21 cellular contexts compared by ENCODE assay signal in the genomic region with DNA sequence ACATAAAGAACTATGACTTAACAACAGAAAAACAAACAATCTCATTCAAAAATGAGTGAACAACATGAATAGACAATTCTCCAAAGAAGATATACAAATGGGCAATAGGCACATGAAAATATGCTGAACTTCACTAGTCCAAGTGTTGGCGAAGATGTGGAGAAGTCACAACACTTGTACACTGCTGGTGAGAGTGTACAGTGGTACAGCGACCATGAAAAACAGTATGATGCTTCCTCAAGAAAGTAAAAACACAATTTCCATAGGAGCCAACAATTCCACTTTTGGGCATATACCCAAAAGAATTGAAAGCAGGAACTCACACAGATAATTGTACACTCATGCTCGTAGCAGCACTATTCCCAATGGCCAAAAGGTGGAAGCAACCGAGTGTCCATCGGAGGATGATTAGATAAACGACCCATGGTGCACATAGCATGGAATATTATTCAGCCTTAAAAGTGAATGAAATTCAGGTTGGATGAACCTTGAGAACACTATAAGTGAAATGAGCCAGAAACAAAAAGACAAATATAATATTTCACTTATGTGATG. TPM values are rescaled to one million over a fixed set of nuclear protein-coding genes. Genes with fewer than 3 reads are reported as not detected.
"Had no signal": no experiment of that assay in that cellular context is flagged by ENCODE, and none has a peak within 500 bp of the region (broad histone marks: within the 10 kb centered on the region; RNA-seq: fewer than 3 reads in every experiment).

No MANE protein-coding gene starts in this region.

- DNase-seq: activated B cell treated with CpG ODN at 0.5 μM for 24 hours; activated CD4-positive, alpha-beta T cell treated with anti-CD3 and anti-CD28 coated beads for 36 hours; activated CD4-positive, alpha-beta T cell treated with anti-CD3 and anti-CD28 coated beads, Interleukin-2, amount 50 U/mL, for 4 hours; activated CD8-positive, alpha-beta memory T cell treated with anti-CD3 and anti-CD28 coated beads, Interleukin-2, amount 50 U/mL, for 4 hours; activated naive CD4-positive, alpha-beta T cell treated with Interleukin-2 at 50 U/mL for 16 hours; activated T-cell treated with anti-CD3 and anti-CD28 coated beads, Interleukin-2, amount 50 U/mL, for 4 hours; heart left ventricle; islet precursor cell; lower lobe of right lung; mesendoderm; mucosa of descending colon; pancreas; right cardiac atrium; stimulated activated CD4-positive, alpha-beta T cell treated with anti-CD3 and anti-CD28 coated beads, Interleukin-4, amount 100 ng/mL, for 24 hours; stimulated activated naive CD8-positive, alpha-beta T cell treated with anti-CD3 and anti-CD28 coated beads, Interleukin-15, Interleukin-2, amounts not matched to agents 100 U/mL and 50 U/mL, for 24 hours; upper lobe of left lung had no signal

- H3K9me3 ChIP-seq: heart left ventricle, lower lobe of right lung, mucosa of descending colon, neutrophil, pancreas, upper lobe of left lung had no signal

- ATAC-seq: activated CD4-positive, alpha-beta T cell treated with anti-CD3 and anti-CD28 coated beads for 36 hours; activated T-cell treated with anti-CD3 and anti-CD28 coated beads, Interleukin-2, amount 50 U/mL, for 4 hours; heart left ventricle; pancreas; right cardiac atrium; stimulated activated naive CD8-positive, alpha-beta T cell treated with anti-CD3 and anti-CD28 coated beads, Interleukin-15, Interleukin-2, amounts not matched to agents 100 U/mL and 50 U/mL, for 24 hours had no signal

- H3K27me3 ChIP-seq: heart left ventricle, neutrophil, pancreas, upper lobe of left lung had no signal

- H3K27ac ChIP-seq: heart left ventricle, lower lobe of right lung, pancreas, upper lobe of left lung had no signal

- H3K9me3 Mint-ChIP-seq: activated B cell treated with CpG ODN at 0.5 μM for 24 hours; activated T-cell treated with anti-CD3 and anti-CD28 coated beads, Interleukin-2, amount 50 U/mL, for 4 hours had no signal

- H3K36me3 ChIP-seq: pancreas had no signal

- H3K27ac Mint-ChIP-seq: activated CD4-positive, alpha-beta T cell treated with anti-CD3 and anti-CD28 coated beads for 36 hours had no signal

- H3K4me1 ChIP-seq: pancreas had no signal

- H3K4me3 ChIP-seq: heart left ventricle, lower lobe of right lung, mucosa of descending colon, pancreas, upper lobe of left lung had no signal

- H3K27me3 Mint-ChIP-seq: activated B cell treated with CpG ODN at 0.5 μM for 24 hours; activated CD4-positive, alpha-beta T cell treated with anti-CD3 and anti-CD28 coated beads for 36 hours had no signal

- H3K4me3 Mint-ChIP-seq: activated B cell treated with CpG ODN at 0.5 μM for 24 hours; activated CD4-positive, alpha-beta T cell treated with anti-CD3 and anti-CD28 coated beads for 36 hours; activated T-cell treated with anti-CD3 and anti-CD28 coated beads, Interleukin-2, amount 50 U/mL, for 4 hours had no signal

- FAIRE-seq: endometrium, pancreas had no signal

RNA-seq across cellular contexts. Expression of a gene that starts 48.9 kb away (rescaled TPM):
- total RNA-seq: activated CD4-positive, alpha-beta T cell treated with anti-CD3 and anti-CD28 coated beads for 36 hours; activated T-cell treated with anti-CD3 and anti-CD28 coated beads, Interleukin-2, amount 50 U/mL, for 4 hours; cerebellum; fibroblast of villous mesenchyme; lower lobe of right lung; mucosa of descending colon; pulmonary artery endothelial cell had no signal
